Comparison of ENCODE assay signal across 21 cellular contexts in genomic region chr4:2702770-2703169, GRCh38. TPM values are rescaled to one million over a fixed set of nuclear protein-coding genes. Genes with fewer than 3 reads are reported as not detected.
DNase-seq lines count a peak whose midpoint lies in the region; ATAC-seq and TF ChIP-seq lines count a peak whose summit lies in the region.
"Had no signal": no experiment of that assay in that cellular context is flagged by ENCODE, and none has a peak within 500 bp of the region (broad histone marks: within the 10 kb centered on the region; RNA-seq: fewer than 3 reads in every experiment).

No MANE protein-coding gene starts in this region.

- peaks cover 2% of the 10 kb centered on the region for H3K4me1 Mint-ChIP-seq in activated CD4-positive, alpha-beta T cell treated with anti-CD3 and anti-CD28 coated beads, Interleukin-2, amount 10 ng/mL, durations not matched to agents 24 days and 14 days
- peaks cover 12% of the 10 kb centered on the region for H3K4me1 Mint-ChIP-seq in glutamatergic neuron (ENCODE audit: low read depth, unreplicated experiment)
- H3K4me1 Mint-ChIP-seq in stimulated activated memory B cell treated with anti-CD40 and anti-IgM and Interleukin-4, amounts not matched to agents 10 μg/mL and 1 μg/mL and 100 μg/mL, for 72 hours: peaks cover 24% of the 10 kb centered on the region
- H3K4me1 Mint-ChIP-seq: CD14-positive monocyte had no signal

- intact Hi-C loops in activated CD4-positive, alpha-beta T cell treated with anti-CD3 and anti-CD28 coated beads, Interleukin-2, amount 10 ng/mL, durations not matched to agents 24 days and 14 days (cut with micrococcal nuclease): no loop called here

- no peaks in the 10 kb centered on the region for H3K27me3 Mint-ChIP-seq in activated CD4-positive, alpha-beta T cell treated with anti-CD3 and anti-CD28 coated beads, Interleukin-2, amount 10 ng/mL, durations not matched to agents 24 days and 14 days
- peaks cover 5% of the 10 kb centered on the region for H3K27me3 Mint-ChIP-seq in glutamatergic neuron (ENCODE audit: unreplicated experiment)
- no peaks in the 10 kb centered on the region for H3K27me3 Mint-ChIP-seq in stimulated activated memory B cell treated with anti-CD40 and anti-IgM and Interleukin-4, amounts not matched to agents 10 μg/mL and 1 μg/mL and 100 μg/mL, for 72 hours

- in situ Hi-C loops in GM13976 (cut with MboI; ENCODE audit: low sequenced_read_pairs, unreplicated experiment): no loop called here

- no peak overlapping the region for H3K4me3 Mint-ChIP-seq in activated CD4-positive, alpha-beta T cell treated with anti-CD3 and anti-CD28 coated beads, Interleukin-2, amount 10 ng/mL, durations not matched to agents 24 days and 14 days
- H3K4me3 Mint-ChIP-seq in glutamatergic neuron (ENCODE audit: unreplicated experiment): peak overlapping the region; percentile 46
- H3K4me3 Mint-ChIP-seq in stimulated activated memory B cell treated with anti-CD40 and anti-IgM and Interleukin-4, amounts not matched to agents 10 μg/mL and 1 μg/mL and 100 μg/mL, for 72 hours: no peak overlapping the region
- H3K4me3 Mint-ChIP-seq: CD14-positive monocyte had no signal

- no peaks in the 10 kb centered on the region for H3K9me3 Mint-ChIP-seq in activated CD4-positive, alpha-beta T cell treated with anti-CD3 and anti-CD28 coated beads, Interleukin-2, amount 10 ng/mL, durations not matched to agents 24 days and 14 days
- H3K9me3 Mint-ChIP-seq in glutamatergic neuron (ENCODE audit: unreplicated experiment): peaks cover 10% of the 10 kb centered on the region
- no peaks in the 10 kb centered on the region for H3K9me3 Mint-ChIP-seq in stimulated activated memory B cell treated with anti-CD40 and anti-IgM and Interleukin-4, amounts not matched to agents 10 μg/mL and 1 μg/mL and 100 μg/mL, for 72 hours
- H3K9me3 Mint-ChIP-seq: CD14-positive monocyte had no signal

- TF ChIP-seq CTCF in glutamatergic neuron (IDR thresholded peaks at IDR 0.05; ENCODE audit: partially characterized antibody, unreplicated experiment) (no peak), GM13976 (IDR thresholded peaks at IDR 0.05; ENCODE audit: borderline replicate concordance, control extremely low read depth, extremely low read depth, insufficient read depth, missing control alignments) (no peak)

- POLR2A ChIA-PET in HEK293T (lab: Yijun Ruan, JAX): no interaction called here

- CTCF ChIA-PET in HEK293T (lab: Yijun Ruan, JAX): no interaction called here

- no peak for DNase-seq in activated CD4-positive, alpha-beta T cell treated with anti-CD3 and anti-CD28 coated beads, Interleukin-2, amount 10 ng/mL, durations not matched to agents 24 days and 14 days
- no peak for DNase-seq in activated CD4-positive, alpha-beta T cell treated with anti-CD3 and anti-CD28 coated beads, Interleukin-2, amount 50 U/mL, for 4 hours
- DNase-seq in NCI-H146 (lab: John Stamatoyannopoulos, UW) (peak; percentile 63), glutamatergic neuron (no peak), GM13976 (ENCODE audit: low spot score) (no peak), HEK293T (ENCODE audit: extremely low spot score) (no peak)
- DNase-seq: BE2C, Calu3, DMS79 treated with DMSO at 0.1 percent for 48 hours, GF-D8, GOT3, KG1, MG63, NCI-H1694 treated with DMSO at 0.1 percent for 48 hours, NCI-H2227 treated with DMSO at 0.1 percent for 48 hours, NCI-H526 treated with DMSO at 0.1 percent for 48 hours, PC-9, SJCRH30 had no signal

- peak overlapping the region; percentile 49 for H3K27ac Mint-ChIP-seq in activated CD4-positive, alpha-beta T cell treated with anti-CD3 and anti-CD28 coated beads, Interleukin-2, amount 10 ng/mL, durations not matched to agents 24 days and 14 days
- H3K27ac Mint-ChIP-seq in glutamatergic neuron (ENCODE audit: unreplicated experiment): peak overlapping the region; percentile 87
- peak overlapping the region; percentile 52 for H3K27ac Mint-ChIP-seq in stimulated activated memory B cell treated with anti-CD40 and anti-IgM and Interleukin-4, amounts not matched to agents 10 μg/mL and 1 μg/mL and 100 μg/mL, for 72 hours

- no peak for ATAC-seq in stimulated activated memory B cell treated with anti-CD40 and anti-IgM and Interleukin-4, amounts not matched to agents 10 μg/mL and 1 μg/mL and 100 μg/mL, for 72 hours
- ATAC-seq: Right ventricle myocardium inferior had no signal

- peaks cover 58% of the 10 kb centered on the region for H3K36me3 Mint-ChIP-seq in activated CD4-positive, alpha-beta T cell treated with anti-CD3 and anti-CD28 coated beads, Interleukin-2, amount 10 ng/mL, durations not matched to agents 24 days and 14 days (ENCODE audit: low read depth)
- no peaks in the 10 kb centered on the region for H3K36me3 Mint-ChIP-seq in glutamatergic neuron (ENCODE audit: unreplicated experiment)
- peaks cover 67% of the 10 kb centered on the region for H3K36me3 Mint-ChIP-seq in stimulated activated memory B cell treated with anti-CD40 and anti-IgM and Interleukin-4, amounts not matched to agents 10 μg/mL and 1 μg/mL and 100 μg/mL, for 72 hours

TF ChIP-seq in HEK293T, 16 proteins besides CTCF, POLR2A, EP300 and RAD21:
- TF ChIP-seq NFRKB (IDR thresholded peaks at IDR 0.05) (no peak), BHLHE40 (IDR thresholded peaks at IDR 0.05; ENCODE audit: borderline replicate concordance) (no peak)
TF ChIP-seq in HEK293T: peak in this region for 0.

RNA-seq across cellular contexts. Expression of gene TNIP2, which starts 53.4 kb away (rescaled TPM):
- total RNA-seq in activated CD4-positive, alpha-beta T cell treated with anti-CD3 and anti-CD28 coated beads, Interleukin-2, amount 10 ng/mL, durations not matched to agents 24 days and 14 days: 98.7 and 99.6 TPM in 2 replicates
- total RNA-seq in glutamatergic neuron (ENCODE audit: unreplicated experiment): 25.4 TPM
